2 cellular contexts compared by ENCODE assay signal in genomic region chr3:150961949-150962348, GRCh38.
A peak's percentile ranks its signal among the peaks of the same experiment; 100 is the strongest.
TF ChIP-seq lines count a peak whose summit lies in the region.

No MANE protein-coding gene starts in this region.

TF ChIP-seq in HEK293, 187 proteins besides CTCF, POLR2A, EP300 and RAD21:
- 0 out of 2 replicates have a peak, but pooled peaks have one; percentile 27 for TF ChIP-seq ZNF843 (tag by site-specific recombination; IDR thresholded peaks at IDR 0.05)
- no peak for TF ChIP-seq ZNF335 (tag by site-specific recombination; conservative IDR thresholded peaks at IDR 0.05)
- TF ChIP-seq ZBTB17 (tag by site-specific recombination; IDR thresholded peaks at IDR 0.05): no peak
- TF ChIP-seq ZSCAN4 (tag by site-specific recombination; IDR thresholded peaks at IDR 0.05): no peak
- TF ChIP-seq MEIS1 (CRISPR knock-in tag; IDR thresholded peaks at IDR 0.05; ENCODE audit: borderline replicate concordance): no peak
- peak; percentile 57; the same call in 1 of the 2 replicates for TF ChIP-seq SP7 (tag by site-specific recombination; IDR thresholded peaks at IDR 0.05)
- TF ChIP-seq, protein P1, sequence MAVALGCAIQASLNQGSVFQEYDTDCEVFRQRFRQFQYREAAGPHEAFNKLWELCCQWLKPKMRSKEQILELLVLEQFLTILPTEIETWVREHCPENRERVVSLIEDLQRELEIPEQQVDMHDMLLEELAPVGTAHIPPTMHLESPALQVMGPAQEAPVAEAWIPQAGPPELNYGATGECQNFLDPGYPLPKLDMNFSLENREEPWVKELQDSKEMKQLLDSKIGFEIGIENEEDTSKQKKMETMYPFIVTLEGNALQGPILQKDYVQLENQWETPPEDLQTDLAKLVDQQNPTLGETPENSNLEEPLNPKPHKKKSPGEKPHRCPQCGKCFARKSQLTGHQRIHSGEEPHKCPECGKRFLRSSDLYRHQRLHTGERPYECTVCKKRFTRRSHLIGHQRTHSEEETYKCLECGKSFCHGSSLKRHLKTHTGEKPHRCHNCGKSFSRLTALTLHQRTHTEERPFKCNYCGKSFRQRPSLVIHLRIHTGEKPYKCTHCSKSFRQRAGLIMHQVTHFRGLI (tag by site-specific recombination; IDR thresholded peaks at IDR 0.05): no peak
- peak; percentile 54; the same call in 1 of the 2 replicates for TF ChIP-seq FEZF1 (tag by site-specific recombination; IDR thresholded peaks at IDR 0.05)
- peak; percentile 59 for TF ChIP-seq OSR2 (tag by site-specific recombination; IDR thresholded peaks at IDR 0.05)
- TF ChIP-seq ZFP37 (tag by site-specific recombination; IDR thresholded peaks at IDR 0.05): no peak
- TF ChIP-seq ZIC2 (tag by site-specific recombination; IDR thresholded peaks at IDR 0.05): peak; percentile 86
- TF ChIP-seq ZNF747 (tag by site-specific recombination; IDR thresholded peaks at IDR 0.05): no peak
- no peak for TF ChIP-seq ZNF426 (tag by site-specific recombination; IDR thresholded peaks at IDR 0.05)

TF ChIP-seq in H1, 55 proteins besides CTCF, POLR2A, EP300 and RAD21:
- no peak for TF ChIP-seq E2F6 (IDR thresholded peaks at IDR 0.05)
- TF ChIP-seq, protein P2, sequence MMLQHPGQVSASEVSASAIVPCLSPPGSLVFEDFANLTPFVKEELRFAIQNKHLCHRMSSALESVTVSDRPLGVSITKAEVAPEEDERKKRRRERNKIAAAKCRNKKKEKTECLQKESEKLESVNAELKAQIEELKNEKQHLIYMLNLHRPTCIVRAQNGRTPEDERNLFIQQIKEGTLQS (IDR thresholded peaks at IDR 0.05; ENCODE audit: insufficient read depth, low read depth, low read length): no peak
- no peak for TF ChIP-seq NANOG (IDR thresholded peaks at IDR 0.05; ENCODE audit: insufficient read depth, low read depth, low read length, poor library complexity, severe bottlenecking)
- TF ChIP-seq SRF (IDR thresholded peaks at IDR 0.05; ENCODE audit: low read depth, low read length): no peak
- no peak for TF ChIP-seq EZH2 (IDR thresholded peaks at IDR 0.05; ENCODE audit: low read depth, low read length, severe bottlenecking)
- TF ChIP-seq CHD2 (IDR thresholded peaks at IDR 0.05; ENCODE audit: low read length): no peak
- no peak for TF ChIP-seq MAFK (IDR thresholded peaks at IDR 0.05; ENCODE audit: low read depth, low read length)
- TF ChIP-seq EGR1 (IDR thresholded peaks at IDR 0.05; ENCODE audit: borderline replicate concordance, low read depth, low read length): no peak
- TF ChIP-seq CBX8 (IDR thresholded peaks at IDR 0.05; ENCODE audit: borderline replicate concordance, low read depth, low read length): no peak
- TF ChIP-seq SIRT6 (IDR thresholded peaks at IDR 0.05; ENCODE audit: low read length): no peak
- TF ChIP-seq ASH2L (IDR thresholded peaks at IDR 0.05; ENCODE audit: low read length): no peak
- TF ChIP-seq GABPA (IDR thresholded peaks at IDR 0.05; ENCODE audit: borderline replicate concordance, insufficient read depth, low read length): no peak
- no peak for TF ChIP-seq POU5F1 (IDR thresholded peaks at IDR 0.05; ENCODE audit: low read depth, low read length)
- TF ChIP-seq CHD7 (IDR thresholded peaks at IDR 0.05; ENCODE audit: insufficient replicate concordance, low read length): no peak
- TF ChIP-seq CTBP2 (IDR thresholded peaks at IDR 0.05; ENCODE audit: borderline replicate concordance, insufficient read depth, insufficient read length, low read length): no peak
- no peak for TF ChIP-seq TAF7 (optimal IDR thresholded peaks at IDR 0.05; ENCODE audit: borderline replicate concordance, low read depth, low read length)
- TF ChIP-seq SIX5 (IDR thresholded peaks at IDR 0.05; ENCODE audit: low read depth, low read length): no peak
- TF ChIP-seq JUN (IDR thresholded peaks at IDR 0.05; ENCODE audit: low read depth, low read length): no peak
